ENCODE assay signal across 6 cellular contexts in the genomic region with DNA sequence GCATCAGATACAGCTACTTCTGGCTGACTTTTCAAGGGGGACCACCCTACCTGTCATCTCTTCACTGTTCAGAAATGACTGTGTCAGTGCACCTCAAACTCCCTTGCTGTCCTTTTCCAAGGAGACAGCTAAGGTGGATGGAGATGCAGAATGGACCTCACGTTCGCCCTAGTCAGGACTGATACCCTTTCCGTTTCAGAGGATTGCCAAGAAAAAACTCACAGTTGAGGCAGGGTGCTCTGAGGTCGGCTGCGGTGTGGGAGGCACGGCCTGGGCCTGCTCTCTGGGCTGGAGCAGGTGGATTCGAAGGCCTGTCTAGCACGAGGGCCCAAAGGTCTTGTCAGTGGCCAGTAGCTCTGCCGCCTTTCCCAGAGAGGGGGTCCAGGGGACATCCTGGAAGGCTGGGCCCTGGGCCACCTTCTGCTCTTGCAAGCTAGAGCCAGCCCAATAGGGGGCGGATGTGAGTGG. TPM values are rescaled to one million over a fixed set of nuclear protein-coding genes. Genes with fewer than 3 reads are reported as not detected.
DNase-seq lines count a peak whose midpoint lies in the region; ATAC-seq and TF ChIP-seq lines count a peak whose summit lies in the region.

No MANE protein-coding gene starts in this region.

- peak overlapping the region; percentile 99 for H3K4me3 Mint-ChIP-seq in T-helper 17 cell

- H3K27ac Mint-ChIP-seq in T-helper 17 cell = peak overlapping the region; percentile 92

- peaks cover 10% of the 10 kb centered on the region for H3K36me3 Mint-ChIP-seq in T-helper 17 cell (ENCODE audit: low read depth)

- H3K27me3 Mint-ChIP-seq in T-helper 17 cell = no peaks in the 10 kb centered on the region

- TF ChIP-seq CTCF in epithelial cell of proximal tubule (conservative IDR thresholded peaks at IDR 0.05; ENCODE audit: low read depth, low read length) = peak; percentile 74

- peak; percentile 55 to 67 (median 57) for DNase-seq in T-helper 17 cell
- DNase-seq in epithelial cell of proximal tubule (ENCODE audit: low read depth) = no peak
- peak in 2 of 3 donors; percentile 78 to 79 for DNase-seq in stimulated activated CD4-positive, alpha-beta T cell treated with anti-CD3 and anti-CD28 coated beads, Interleukin-12 subunit alpha, Interleukin-12 subunit beta, amount 100 ng/mL, for 48 hours (ENCODE audit: low read depth in 2 of 3, low spot score in 1 of 3)
- no peak for DNase-seq in AG20443 (ENCODE audit: low spot score)

- H3K4me3 ChIP-seq in epithelial cell of proximal tubule (ENCODE audit: low read depth, low read length) = peak overlapping the region; percentile 91

- ATAC-seq in GM18867 (IDR thresholded peaks at IDR 0.05; ENCODE audit: unreplicated experiment) (peak; percentile 52), T-helper 17 cell (no peak), HG03442 (IDR thresholded peaks at IDR 0.05; ENCODE audit: unreplicated experiment) (no peak)

- no peaks in the 10 kb centered on the region for H3K9me3 ChIP-seq in T-helper 17 cell (ENCODE audit: control insufficient read depth, low read length, poor library complexity, severe bottlenecking)

- H3K4me1 Mint-ChIP-seq in T-helper 17 cell = peaks cover 39% of the 10 kb centered on the region

RNA-seq across cellular contexts. Expression of a gene that starts 2.2 kb away (rescaled TPM):
- total RNA-seq in T-helper 17 cell (not detected), epithelial cell of proximal tubule (not detected in 2 replicates)

RNA-seq across cellular contexts. Expression of a gene that starts 7.2 kb away (rescaled TPM):
- total RNA-seq in T-helper 17 cell = 10 to 100 TPM; 25.5 to 26.5 TPM
- 13.6 and 14.9 TPM in 2 replicates for total RNA-seq in epithelial cell of proximal tubule

RNA-seq across cellular contexts. Expression of a gene that starts 7.3 kb away (rescaled TPM):
- total RNA-seq in T-helper 17 cell (10 to 100 TPM; 28.6 to 28.7 TPM), epithelial cell of proximal tubule (32.8 and 39.3 TPM in 2 replicates)

RNA-seq across cellular contexts. Expression of a gene that starts 23.8 kb away (rescaled TPM):
- total RNA-seq in T-helper 17 cell (10 to 100 TPM; 16.0 to 16.5 TPM), epithelial cell of proximal tubule (49.9 and 66.4 TPM in 2 replicates)

RNA-seq across cellular contexts. Expression of a gene that starts 24.3 kb away (rescaled TPM):
- total RNA-seq in T-helper 17 cell (100 to 1,000 TPM; 259 to 617 TPM), epithelial cell of proximal tubule (114 and 177 TPM in 2 replicates)

Comparison
In these comparisons a context has a peak if more than half of its experiments do, and no peak if none do; other contexts are left out.
1. DNase-seq: peak in T-helper 17 cell (3 of 3) and stimulated activated CD4-positive, alpha-beta T cell treated with anti-CD3 and anti-CD28 coated beads, Interleukin-12 subunit alpha, Interleukin-12 subunit beta, amount 100 ng/mL, for 48 hours (2 of 3); none in epithelial cell of proximal tubule (single experiment) and AG20443 (single experiment).